Comparison of ENCODE assay signal across 1 cellular context in genomic region chr17:4719146-4719545, GRCh38.
TF ChIP-seq lines count a peak whose summit lies in the region.

No MANE protein-coding gene starts in this region.

TF ChIP-seq in WTC11, 78 proteins besides CTCF, POLR2A, EP300 and RAD21:
- TF ChIP-seq IRF1 (CRISPR knock-in tag; IDR thresholded peaks at IDR 0.05) = no peak
